In the genomic region with DNA sequence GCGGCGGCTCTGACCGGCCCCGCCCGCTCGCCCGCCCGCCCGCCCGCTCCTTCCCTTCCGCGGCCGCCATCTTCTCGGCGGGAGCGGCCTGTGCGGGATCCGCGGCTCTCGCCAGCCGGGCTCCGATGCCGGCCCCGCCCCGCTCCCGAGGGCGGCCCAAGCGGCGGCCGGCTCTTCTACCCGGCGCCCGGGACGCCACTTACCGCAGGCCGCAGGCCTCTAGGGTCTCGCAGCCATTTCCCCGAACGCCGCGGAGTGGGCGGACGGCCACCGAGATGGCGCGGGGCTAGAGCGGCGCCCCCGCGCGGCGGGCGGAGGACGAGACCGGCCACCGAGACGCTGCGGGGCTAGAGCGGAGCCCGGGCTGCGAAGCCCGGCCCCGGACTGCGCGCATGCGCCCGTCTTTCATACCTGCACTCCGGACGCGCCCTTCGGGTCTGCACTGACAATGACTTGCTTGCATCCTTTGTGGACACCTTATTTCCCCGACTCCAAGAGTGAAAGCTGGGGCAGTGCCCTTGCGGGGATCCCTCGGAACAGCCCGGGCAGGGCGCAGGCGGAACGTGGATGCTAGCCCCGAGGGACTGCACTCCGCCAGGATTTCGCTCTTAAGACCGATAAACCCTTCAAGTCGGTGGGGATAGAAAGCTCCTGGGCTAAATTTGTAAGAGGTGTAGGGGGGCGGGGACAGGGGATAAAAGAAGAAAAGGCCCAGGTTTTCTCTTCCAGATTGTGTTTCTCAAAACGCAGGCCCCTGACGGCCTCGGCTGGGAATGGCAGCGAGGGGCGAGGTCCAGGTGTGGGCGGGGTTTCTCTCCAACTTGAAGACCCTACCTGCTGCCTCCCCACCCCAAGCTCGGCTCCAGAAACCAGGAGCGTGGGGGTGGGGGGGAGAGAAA, we compare ENCODE assay signal across 1 cellular context.
TF ChIP-seq lines count a peak whose summit lies in the region.

A gene (minus strand): TSS at position 277 of the 899 bp plus-strand sequence.

TF ChIP-seq in K562, 482 proteins besides CTCF, POLR2A, EP300 and RAD21 (continued from another document and continues in another):
- TF ChIP-seq, protein P1, sequence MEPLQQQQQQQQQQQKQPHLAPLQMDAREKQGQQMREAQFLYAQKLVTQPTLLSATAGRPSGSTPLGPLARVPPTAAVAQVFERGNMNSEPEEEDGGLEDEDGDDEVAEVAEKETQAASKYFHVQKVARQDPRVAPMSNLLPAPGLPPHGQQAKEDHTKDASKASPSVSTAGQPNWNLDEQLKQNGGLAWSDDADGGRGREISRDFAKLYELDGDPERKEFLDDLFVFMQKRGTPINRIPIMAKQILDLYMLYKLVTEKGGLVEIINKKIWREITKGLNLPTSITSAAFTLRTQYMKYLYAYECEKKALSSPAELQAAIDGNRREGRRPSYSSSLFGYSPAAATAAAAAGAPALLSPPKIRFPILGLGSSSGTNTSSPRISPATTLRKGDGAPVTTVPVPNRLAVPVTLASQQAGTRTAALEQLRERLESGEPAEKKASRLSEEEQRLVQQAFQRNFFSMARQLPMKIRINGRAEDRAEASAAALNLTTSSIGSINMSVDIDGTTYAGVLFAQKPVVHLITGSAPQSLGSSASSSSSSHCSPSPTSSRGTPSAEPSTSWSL (CRISPR knock-in tag; IDR thresholded peaks at IDR 0.05; ENCODE audit: borderline replicate concordance) = no peak
- TF ChIP-seq ZNF239 (CRISPR knock-in tag; IDR thresholded peaks at IDR 0.05) (no peak), JUND (IDR thresholded peaks at IDR 0.05; ENCODE audit: borderline replicate concordance, low read depth, low read length) (peak; percentile 27; the same call in 1 of the 2 replicates), JUND (tag; IDR thresholded peaks at IDR 0.05; ENCODE audit: borderline replicate concordance, low read depth, low read length) (no peak), ETV6 (IDR thresholded peaks at IDR 0.05; ENCODE audit: borderline replicate concordance in 1 of 2, low read depth in 2 of 2, low read length in 1 of 2) (no peak), ETV6 (CRISPR knock-in tag; IDR thresholded peaks at IDR 0.05; ENCODE audit: borderline replicate concordance) (no peak), GTF2A2 (tag; IDR thresholded peaks at IDR 0.05) (no peak), ATF1 (CRISPR knock-in tag; IDR thresholded peaks at IDR 0.05) (no peak), ATF1 (tag; IDR thresholded peaks at IDR 0.05) (peak; percentile 38), POLR2G (IDR thresholded peaks at IDR 0.05; ENCODE audit: low read depth, low read length) (peak; percentile 91), ARNT (IDR thresholded peaks at IDR 0.05) (no peak), RBM25 (IDR thresholded peaks at IDR 0.05; ENCODE audit: low read depth, low read length, severe bottlenecking) (peak; percentile 20), SIN3A (IDR thresholded peaks at IDR 0.05; ENCODE audit: borderline replicate concordance in 2 of 2, control insufficient read depth in 1 of 2, low read depth in 2 of 2, low read length in 2 of 2) (0 out of 4 replicates have a peak, but pooled peaks of 1 of the 2 experiments have one; percentile 37), ZNF24 (IDR thresholded peaks at IDR 0.05) (peak; percentile 12; the same call in 1 of the 2 replicates), SMAD4 (CRISPR knock-in tag; conservative IDR thresholded peaks at IDR 0.05) (peak; percentile 90), FIP1L1 (IDR thresholded peaks at IDR 0.05; ENCODE audit: low read depth, low read length, poor library complexity, severe bottlenecking) (peak; percentile 93), ZNF764 (CRISPR knock-in tag; IDR thresholded peaks at IDR 0.05; ENCODE audit: low read depth) (no peak), CREB1 (IDR thresholded peaks at IDR 0.05) (0 out of 2 replicates have a peak, but pooled peaks have one; percentile 32), CREB1 (CRISPR knock-in tag; IDR thresholded peaks at IDR 0.05) (peak; percentile 25; the same call in 1 of the 2 replicates), YY1 (IDR thresholded peaks at IDR 0.05; ENCODE audit: borderline replicate concordance in 1 of 3, control insufficient read depth in 1 of 3, extremely low read depth in 1 of 3, insufficient read depth in 3 of 3, insufficient read length in 1 of 3, insufficient replicate concordance in 2 of 3, low read depth in 1 of 3, low read length in 2 of 3) (peak; percentile 48 to 91 (median 89)), CXXC5 (CRISPR knock-in tag; IDR thresholded peaks at IDR 0.05) (peak; percentile 89), SRSF9 (IDR thresholded peaks at IDR 0.05; ENCODE audit: borderline replicate concordance, low read depth, low read length) (no peak), HMGN3 (IDR thresholded peaks at IDR 0.05; ENCODE audit: borderline replicate concordance, extremely low read depth, insufficient read length, low read depth, low read length) (peak; percentile 71), KLF13 (tag; IDR thresholded peaks at IDR 0.05; ENCODE audit: borderline replicate concordance, low read depth) (peak; percentile 50; the same call in 1 of the 2 replicates), HCFC1 (IDR thresholded peaks at IDR 0.05; ENCODE audit: low read depth, low read length) (peak; percentile 71), PHB (CRISPR knock-in tag; IDR thresholded peaks at IDR 0.05) (no peak), ZNF274 (IDR thresholded peaks at IDR 0.05; ENCODE audit: borderline replicate concordance, low read depth, low read length) (no peak), GATAD2B (IDR thresholded peaks at IDR 0.05; ENCODE audit: borderline replicate concordance) (peak; percentile 85; the same call in 1 of the 2 replicates), NR2C2 (CRISPR knock-in tag; IDR thresholded peaks at IDR 0.05) (no peak), NR2C2 (tag; IDR thresholded peaks at IDR 0.05) (peak; percentile 5; the same call in 1 of the 2 replicates), NRF1 (conservative IDR thresholded peaks at IDR 0.05 in 1 of 2, IDR thresholded peaks at IDR 0.05 in 1 of 2) (peak; percentile 97), NFE2L1 (tag; IDR thresholded peaks at IDR 0.05; ENCODE audit: borderline replicate concordance, low read depth) (no peak), GABPA (tag; conservative IDR thresholded peaks at IDR 0.05; ENCODE audit: low read depth) (0 out of 2 replicates have a peak, but pooled peaks have one; percentile 40)
- TF ChIP-seq, protein P2, sequence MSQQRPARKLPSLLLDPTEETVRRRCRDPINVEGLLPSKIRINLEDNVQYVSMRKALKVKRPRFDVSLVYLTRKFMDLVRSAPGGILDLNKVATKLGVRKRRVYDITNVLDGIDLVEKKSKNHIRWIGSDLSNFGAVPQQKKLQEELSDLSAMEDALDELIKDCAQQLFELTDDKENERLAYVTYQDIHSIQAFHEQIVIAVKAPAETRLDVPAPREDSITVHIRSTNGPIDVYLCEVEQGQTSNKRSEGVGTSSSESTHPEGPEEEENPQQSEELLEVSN (IDR thresholded peaks at IDR 0.05; ENCODE audit: borderline replicate concordance in 1 of 2, extremely low read depth in 1 of 2, insufficient read depth in 1 of 2, insufficient read length in 1 of 2, low read depth in 1 of 2, low read length in 1 of 2, poor library complexity in 1 of 2, severe bottlenecking in 1 of 2) = peak in 1 of 2 experiments; percentile 65
- TF ChIP-seq, protein P3, sequence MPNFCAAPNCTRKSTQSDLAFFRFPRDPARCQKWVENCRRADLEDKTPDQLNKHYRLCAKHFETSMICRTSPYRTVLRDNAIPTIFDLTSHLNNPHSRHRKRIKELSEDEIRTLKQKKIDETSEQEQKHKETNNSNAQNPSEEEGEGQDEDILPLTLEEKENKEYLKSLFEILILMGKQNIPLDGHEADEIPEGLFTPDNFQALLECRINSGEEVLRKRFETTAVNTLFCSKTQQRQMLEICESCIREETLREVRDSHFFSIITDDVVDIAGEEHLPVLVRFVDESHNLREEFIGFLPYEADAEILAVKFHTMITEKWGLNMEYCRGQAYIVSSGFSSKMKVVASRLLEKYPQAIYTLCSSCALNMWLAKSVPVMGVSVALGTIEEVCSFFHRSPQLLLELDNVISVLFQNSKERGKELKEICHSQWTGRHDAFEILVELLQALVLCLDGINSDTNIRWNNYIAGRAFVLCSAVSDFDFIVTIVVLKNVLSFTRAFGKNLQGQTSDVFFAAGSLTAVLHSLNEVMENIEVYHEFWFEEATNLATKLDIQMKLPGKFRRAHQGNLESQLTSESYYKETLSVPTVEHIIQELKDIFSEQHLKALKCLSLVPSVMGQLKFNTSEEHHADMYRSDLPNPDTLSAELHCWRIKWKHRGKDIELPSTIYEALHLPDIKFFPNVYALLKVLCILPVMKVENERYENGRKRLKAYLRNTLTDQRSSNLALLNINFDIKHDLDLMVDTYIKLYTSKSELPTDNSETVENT (CRISPR knock-in tag; IDR thresholded peaks at IDR 0.05) = peak; percentile 98
- TF ChIP-seq, protein P4, sequence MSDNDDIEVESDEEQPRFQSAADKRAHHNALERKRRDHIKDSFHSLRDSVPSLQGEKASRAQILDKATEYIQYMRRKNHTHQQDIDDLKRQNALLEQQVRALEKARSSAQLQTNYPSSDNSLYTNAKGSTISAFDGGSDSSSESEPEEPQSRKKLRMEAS (CRISPR knock-in tag; IDR thresholded peaks at IDR 0.05) = peak; percentile 46
- TF ChIP-seq, protein P5, sequence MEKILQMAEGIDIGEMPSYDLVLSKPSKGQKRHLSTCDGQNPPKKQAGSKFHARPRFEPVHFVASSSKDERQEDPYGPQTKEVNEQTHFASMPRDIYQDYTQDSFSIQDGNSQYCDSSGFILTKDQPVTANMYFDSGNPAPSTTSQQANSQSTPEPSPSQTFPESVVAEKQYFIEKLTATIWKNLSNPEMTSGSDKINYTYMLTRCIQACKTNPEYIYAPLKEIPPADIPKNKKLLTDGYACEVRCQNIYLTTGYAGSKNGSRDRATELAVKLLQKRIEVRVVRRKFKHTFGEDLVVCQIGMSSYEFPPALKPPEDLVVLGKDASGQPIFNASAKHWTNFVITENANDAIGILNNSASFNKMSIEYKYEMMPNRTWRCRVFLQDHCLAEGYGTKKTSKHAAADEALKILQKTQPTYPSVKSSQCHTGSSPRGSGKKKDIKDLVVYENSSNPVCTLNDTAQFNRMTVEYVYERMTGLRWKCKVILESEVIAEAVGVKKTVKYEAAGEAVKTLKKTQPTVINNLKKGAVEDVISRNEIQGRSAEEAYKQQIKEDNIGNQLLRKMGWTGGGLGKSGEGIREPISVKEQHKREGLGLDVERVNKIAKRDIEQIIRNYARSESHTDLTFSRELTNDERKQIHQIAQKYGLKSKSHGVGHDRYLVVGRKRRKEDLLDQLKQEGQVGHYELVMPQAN (IDR thresholded peaks at IDR 0.05; ENCODE audit: borderline replicate concordance) = no peak
- TF ChIP-seq, protein P6, sequence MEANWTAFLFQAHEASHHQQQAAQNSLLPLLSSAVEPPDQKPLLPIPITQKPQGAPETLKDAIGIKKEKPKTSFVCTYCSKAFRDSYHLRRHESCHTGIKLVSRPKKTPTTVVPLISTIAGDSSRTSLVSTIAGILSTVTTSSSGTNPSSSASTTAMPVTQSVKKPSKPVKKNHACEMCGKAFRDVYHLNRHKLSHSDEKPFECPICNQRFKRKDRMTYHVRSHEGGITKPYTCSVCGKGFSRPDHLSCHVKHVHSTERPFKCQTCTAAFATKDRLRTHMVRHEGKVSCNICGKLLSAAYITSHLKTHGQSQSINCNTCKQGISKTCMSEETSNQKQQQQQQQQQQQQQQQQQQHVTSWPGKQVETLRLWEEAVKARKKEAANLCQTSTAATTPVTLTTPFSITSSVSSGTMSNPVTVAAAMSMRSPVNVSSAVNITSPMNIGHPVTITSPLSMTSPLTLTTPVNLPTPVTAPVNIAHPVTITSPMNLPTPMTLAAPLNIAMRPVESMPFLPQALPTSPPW (CRISPR knock-in tag; IDR thresholded peaks at IDR 0.05) = peak; percentile 87
- TF ChIP-seq, protein P7, sequence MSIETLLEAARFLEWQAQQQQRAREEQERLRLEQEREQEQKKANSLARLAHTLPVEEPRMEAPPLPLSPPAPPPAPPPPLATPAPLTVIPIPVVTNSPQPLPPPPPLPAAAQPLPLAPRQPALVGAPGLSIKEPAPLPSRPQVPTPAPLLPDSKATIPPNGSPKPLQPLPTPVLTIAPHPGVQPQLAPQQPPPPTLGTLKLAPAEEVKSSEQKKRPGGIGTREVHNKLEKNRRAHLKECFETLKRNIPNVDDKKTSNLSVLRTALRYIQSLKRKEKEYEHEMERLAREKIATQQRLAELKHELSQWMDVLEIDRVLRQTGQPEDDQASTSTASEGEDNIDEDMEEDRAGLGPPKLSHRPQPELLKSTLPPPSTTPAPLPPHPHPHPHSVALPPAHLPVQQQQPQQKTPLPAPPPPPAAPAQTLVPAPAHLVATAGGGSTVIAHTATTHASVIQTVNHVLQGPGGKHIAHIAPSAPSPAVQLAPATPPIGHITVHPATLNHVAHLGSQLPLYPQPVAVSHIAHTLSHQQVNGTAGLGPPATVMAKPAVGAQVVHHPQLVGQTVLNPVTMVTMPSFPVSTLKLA (conservative IDR thresholded peaks at IDR 0.05) = peak in 1 of 2 experiments; percentile 52; a peak in 1 of 4 replicates
- TF ChIP-seq, protein P8, sequence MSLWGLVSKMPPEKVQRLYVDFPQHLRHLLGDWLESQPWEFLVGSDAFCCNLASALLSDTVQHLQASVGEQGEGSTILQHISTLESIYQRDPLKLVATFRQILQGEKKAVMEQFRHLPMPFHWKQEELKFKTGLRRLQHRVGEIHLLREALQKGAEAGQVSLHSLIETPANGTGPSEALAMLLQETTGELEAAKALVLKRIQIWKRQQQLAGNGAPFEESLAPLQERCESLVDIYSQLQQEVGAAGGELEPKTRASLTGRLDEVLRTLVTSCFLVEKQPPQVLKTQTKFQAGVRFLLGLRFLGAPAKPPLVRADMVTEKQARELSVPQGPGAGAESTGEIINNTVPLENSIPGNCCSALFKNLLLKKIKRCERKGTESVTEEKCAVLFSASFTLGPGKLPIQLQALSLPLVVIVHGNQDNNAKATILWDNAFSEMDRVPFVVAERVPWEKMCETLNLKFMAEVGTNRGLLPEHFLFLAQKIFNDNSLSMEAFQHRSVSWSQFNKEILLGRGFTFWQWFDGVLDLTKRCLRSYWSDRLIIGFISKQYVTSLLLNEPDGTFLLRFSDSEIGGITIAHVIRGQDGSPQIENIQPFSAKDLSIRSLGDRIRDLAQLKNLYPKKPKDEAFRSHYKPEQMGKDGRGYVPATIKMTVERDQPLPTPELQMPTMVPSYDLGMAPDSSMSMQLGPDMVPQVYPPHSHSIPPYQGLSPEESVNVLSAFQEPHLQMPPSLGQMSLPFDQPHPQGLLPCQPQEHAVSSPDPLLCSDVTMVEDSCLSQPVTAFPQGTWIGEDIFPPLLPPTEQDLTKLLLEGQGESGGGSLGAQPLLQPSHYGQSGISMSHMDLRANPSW (CRISPR knock-in tag; IDR thresholded peaks at IDR 0.05) = no peak
- TF ChIP-seq, protein P9, sequence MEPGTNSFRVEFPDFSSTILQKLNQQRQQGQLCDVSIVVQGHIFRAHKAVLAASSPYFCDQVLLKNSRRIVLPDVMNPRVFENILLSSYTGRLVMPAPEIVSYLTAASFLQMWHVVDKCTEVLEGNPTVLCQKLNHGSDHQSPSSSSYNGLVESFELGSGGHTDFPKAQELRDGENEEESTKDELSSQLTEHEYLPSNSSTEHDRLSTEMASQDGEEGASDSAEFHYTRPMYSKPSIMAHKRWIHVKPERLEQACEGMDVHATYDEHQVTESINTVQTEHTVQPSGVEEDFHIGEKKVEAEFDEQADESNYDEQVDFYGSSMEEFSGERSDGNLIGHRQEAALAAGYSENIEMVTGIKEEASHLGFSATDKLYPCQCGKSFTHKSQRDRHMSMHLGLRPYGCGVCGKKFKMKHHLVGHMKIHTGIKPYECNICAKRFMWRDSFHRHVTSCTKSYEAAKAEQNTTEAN (CRISPR knock-in tag; IDR thresholded peaks at IDR 0.05) = 0 out of 2 replicates have a peak, but pooled peaks have one; percentile 32
